ENCODE assay signal across 25 cellular contexts in genomic region chr19:48274938-48275337, GRCh38. TPM values are rescaled to one million over a fixed set of nuclear protein-coding genes. Genes with fewer than 3 reads are reported as not detected.
"Had no signal": no experiment of that assay in that cellular context is flagged by ENCODE, and none has a peak within 500 bp of the region (broad histone marks: within the 10 kb centered on the region; RNA-seq: fewer than 3 reads in every experiment).

No MANE protein-coding gene starts in this region.

- DNase-seq: activated CD4-positive, alpha-beta T cell treated with anti-CD3 and anti-CD28 coated beads for 4 hours; activated CD8-positive, alpha-beta memory T cell treated with anti-CD3 and anti-CD28 coated beads, Interleukin-2, amount 50 U/mL, for 48 hours; activated CD8-positive, alpha-beta T cell treated with anti-CD3 and anti-CD28 coated beads, Interleukin-2, amount 10 ng/mL, durations not matched to agents 7 days and 5 days; activated effector memory CD4-positive, alpha-beta T cell treated with Interleukin-2 at 50 U/mL for 16 hours; activated naive CD4-positive, alpha-beta T cell; activated T-cell treated with anti-CD3 and anti-CD28 coated beads, Interleukin-2, amount 50 U/mL, for 1 hour; body of pancreas; MM.1S; NCI-H1105; NCI-H1436; NCI-H1694 treated with DMSO at 0.1 percent for 48 hours; NCI-H2029 treated with DMSO at 0.1 percent for 48 hours; NCI-H345; NCI-H510A treated with DMSO at 0.1 percent for 48 hours; NCI-H69; NK-92 treated with Interleukin-12 subunit alpha and Interleukin-12 subunit beta, amount 100 ng/mL, for 24 hours; OCI-M1; SHP77 had no signal

- H3K27ac Mint-ChIP-seq: activated CD8-positive, alpha-beta T cell treated with anti-CD3 and anti-CD28 coated beads, Interleukin-2, amount 10 ng/mL, durations not matched to agents 7 days and 5 days; activated naive CD4-positive, alpha-beta T cell treated with anti-CD3 and anti-CD28 coated beads, Interleukin-2, amount 50 U/mL, for 24 hours; T-helper 1 cell treated with Interleukin-12 subunit alpha and Interleukin-12 subunit beta and Interleukin-4 antibody, amounts not matched to agents 30 μg/mL and 1 μg/mL, for 36 hours had no signal

- H3K9me3 Mint-ChIP-seq: activated naive CD4-positive, alpha-beta T cell treated with anti-CD3 and anti-CD28 coated beads, Interleukin-2, amount 50 U/mL, for 24 hours; central memory CD8-positive, alpha-beta T cell; T-helper 1 cell treated with Interleukin-12 subunit alpha and Interleukin-12 subunit beta and Interleukin-4 antibody, amounts not matched to agents 30 μg/mL and 1 μg/mL, for 36 hours had no signal

- H3K9me3 ChIP-seq: body of pancreas, Peyer's patch had no signal

- ATAC-seq: activated CD4-positive, CD25-positive, alpha-beta regulatory T cell treated with anti-CD3 and anti-CD28 coated beads, Interleukin-2, amount 50 U/mL, for 24 hours; activated CD8-positive, alpha-beta T cell treated with anti-CD3 and anti-CD28 coated beads, Interleukin-2, amount 10 ng/mL, durations not matched to agents 7 days and 5 days; body of pancreas had no signal

- H3K4me3 Mint-ChIP-seq: activated CD8-positive, alpha-beta T cell treated with anti-CD3 and anti-CD28 coated beads, Interleukin-2, amount 10 ng/mL, durations not matched to agents 7 days and 5 days; activated naive CD4-positive, alpha-beta T cell treated with anti-CD3 and anti-CD28 coated beads, Interleukin-2, amount 50 U/mL, for 24 hours; central memory CD8-positive, alpha-beta T cell; T-helper 1 cell treated with Interleukin-12 subunit alpha and Interleukin-12 subunit beta and Interleukin-4 antibody, amounts not matched to agents 30 μg/mL and 1 μg/mL, for 36 hours had no signal

- H3K27ac ChIP-seq: body of pancreas, Peyer's patch had no signal

- H3K36me3 Mint-ChIP-seq: activated naive CD4-positive, alpha-beta T cell treated with anti-CD3 and anti-CD28 coated beads, Interleukin-2, amount 50 U/mL, for 24 hours had no signal

- H3K36me3 ChIP-seq: Peyer's patch had no signal

- FAIRE-seq: bronchial epithelial cell had no signal

- H3K4me3 ChIP-seq: body of pancreas, Peyer's patch had no signal

- H3K27me3 ChIP-seq: body of pancreas, Peyer's patch had no signal

RNA-seq across cellular contexts. Expression of gene ZNF114, which starts 5.1 kb away (rescaled TPM):
- total RNA-seq: Peyer's patch had no signal
- polyA plus RNA-seq: aorta had no signal
